Comparison of ENCODE assay signal across 29 cellular contexts in the genomic region with DNA sequence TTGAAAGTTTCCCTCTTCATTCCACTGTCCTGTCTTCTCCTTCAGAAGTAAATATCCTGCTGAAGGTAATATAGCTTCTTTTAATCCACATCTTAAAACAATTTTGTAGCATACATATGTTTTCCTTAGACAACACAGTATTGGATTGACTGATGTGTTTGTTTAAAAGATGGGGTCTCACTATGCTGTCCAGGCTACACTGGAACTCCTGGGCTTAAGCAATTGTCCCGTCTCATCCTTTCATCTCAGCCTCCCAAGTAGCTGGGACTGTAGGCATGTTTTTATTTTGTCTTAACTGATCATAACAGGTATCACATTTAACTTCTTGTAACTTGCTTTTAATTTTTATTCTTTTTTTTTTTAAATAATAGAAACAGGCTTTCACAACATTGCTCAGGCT.
"Had no signal": no experiment of that assay in that cellular context is flagged by ENCODE, and none has a peak within 500 bp of the region (broad histone marks: within the 10 kb centered on the region; RNA-seq: fewer than 3 reads in every experiment).

No MANE protein-coding gene starts in this region.

- H3K4me1 ChIP-seq: colonic mucosa, foreskin keratinocyte, gastrocnemius medialis, gastroesophageal sphincter had no signal

- H2AFZ ChIP-seq: hepatocyte had no signal

- H3K4me2 ChIP-seq: hepatocyte had no signal

- FAIRE-seq: endometrium, endothelial cell of umbilical vein, frontal cortex had no signal

- ATAC-seq: effector memory CD8-positive, alpha-beta T cell; esophagus mucosa; foreskin keratinocyte; gastrocnemius medialis; gastroesophageal sphincter; heart left ventricle; heart right ventricle had no signal

- H3K9me3 Mint-ChIP-seq: dendritic cell treated with granulocyte-macrophage colony-stimulating factor and Interleukin-4, amounts not matched to agents 40 ng/mL and 50 ng/mL, for 4 days; effector memory CD8-positive, alpha-beta T cell had no signal

- H3K27ac Mint-ChIP-seq: dendritic cell treated with granulocyte-macrophage colony-stimulating factor and Interleukin-4, amounts not matched to agents 40 ng/mL and 50 ng/mL, for 4 days; effector memory CD8-positive, alpha-beta T cell; endodermal cell had no signal

- H3K36me3 ChIP-seq: colonic mucosa, esophagus squamous epithelium, gastrocnemius medialis had no signal

- H3K9me3 ChIP-seq: colonic mucosa, esophagus muscularis mucosa, esophagus squamous epithelium, gastrocnemius medialis, gastroesophageal sphincter, heart right ventricle had no signal

- H3K27me3 ChIP-seq: colonic mucosa, dorsolateral prefrontal cortex, esophagus muscularis mucosa, esophagus squamous epithelium, foreskin keratinocyte, gastrocnemius medialis, gastroesophageal sphincter, heart left ventricle, heart right ventricle, hepatocyte had no signal

- H3K4me1 Mint-ChIP-seq: endodermal cell had no signal

- H3K27ac ChIP-seq: colonic mucosa, coronary artery, dorsolateral prefrontal cortex, epithelial cell of prostate, esophagus muscularis mucosa, esophagus squamous epithelium, foreskin keratinocyte, gastrocnemius medialis, gastroesophageal sphincter, heart left ventricle, heart right ventricle, hepatocyte had no signal

- H3K4me3 Mint-ChIP-seq: dendritic cell treated with granulocyte-macrophage colony-stimulating factor and Interleukin-4, amounts not matched to agents 40 ng/mL and 50 ng/mL, for 4 days; effector memory CD8-positive, alpha-beta T cell; endodermal cell had no signal

- DNase-seq: colonic mucosa; cortex of kidney; dermis blood vessel endothelial cell; dorsolateral prefrontal cortex; effector CD4-positive, alpha-beta T cell; effector CD8-positive, alpha-beta T cell; effector memory CD4-positive, alpha-beta T cell; effector memory CD8-positive, alpha-beta T cell; endodermal cell; erythroblast; esophagus squamous epithelium; foreskin fibroblast; foreskin keratinocyte; foreskin melanocyte; gastrocnemius medialis; glutamatergic neuron; head of caudate nucleus; heart left ventricle; heart right ventricle had no signal

- H3K4me3 ChIP-seq: colonic mucosa, coronary artery, dorsolateral prefrontal cortex, esophagus muscularis mucosa, esophagus squamous epithelium, gastrocnemius medialis, gastroesophageal sphincter, heart left ventricle, heart right ventricle, hepatocyte had no signal

- H3K27me3 Mint-ChIP-seq: dendritic cell treated with granulocyte-macrophage colony-stimulating factor and Interleukin-4, amounts not matched to agents 40 ng/mL and 50 ng/mL, for 4 days; effector memory CD8-positive, alpha-beta T cell had no signal
